ENCODE assay signal across 9 cellular contexts in the genomic region with DNA sequence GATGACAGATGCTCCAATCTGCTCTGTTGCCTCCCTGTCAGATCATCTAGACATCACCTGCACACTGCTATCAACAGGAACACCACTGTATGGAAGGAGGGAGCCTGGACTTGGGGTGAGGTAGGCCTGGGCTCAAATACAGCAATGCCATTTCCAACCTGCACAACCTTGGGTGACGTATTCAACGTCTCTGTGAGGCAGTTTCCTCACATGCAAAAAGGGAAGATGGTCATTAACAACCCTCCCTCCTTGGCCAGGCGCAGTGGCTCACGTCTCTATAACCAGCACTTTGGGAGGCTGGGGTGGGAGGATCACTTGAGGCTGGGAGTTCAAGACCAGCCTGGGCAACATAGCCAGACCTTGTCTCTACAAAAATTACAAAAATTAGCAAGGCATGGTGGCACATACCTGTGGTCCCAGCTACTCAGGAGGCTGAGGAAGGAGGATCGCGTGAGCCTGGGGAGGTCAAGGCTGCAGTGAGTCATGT. TPM values are rescaled to one million over a fixed set of nuclear protein-coding genes. Genes with fewer than 3 reads are reported as not detected.
DNase-seq lines count a peak whose midpoint lies in the region; ATAC-seq and TF ChIP-seq lines count a peak whose summit lies in the region.
"Had no signal": no experiment of that assay in that cellular context is flagged by ENCODE, and none has a peak within 500 bp of the region (broad histone marks: within the 10 kb centered on the region; RNA-seq: fewer than 3 reads in every experiment).

No MANE protein-coding gene starts in this region.

- no peak for TF ChIP-seq POLR2A in Peyer's patch (IDR thresholded peaks at IDR 0.05)

- H3K27me3 ChIP-seq in DND-41 (ENCODE audit: insufficient read depth, low read length, poor library complexity) (no peaks in the 10 kb centered on the region), Peyer's patch (no peaks in the 10 kb centered on the region), dorsolateral prefrontal cortex (no peaks in the 10 kb centered on the region), rectal smooth muscle tissue (ENCODE audit: control insufficient read depth, insufficient read depth, low read length) (no peaks in the 10 kb centered on the region)

- peaks cover 23% of the 10 kb centered on the region for H4K20me1 ChIP-seq in DND-41 (ENCODE audit: insufficient read depth, low read length)

- TF ChIP-seq CTCF in DND-41 (IDR thresholded peaks at IDR 0.05; ENCODE audit: borderline replicate concordance, extremely low read depth, low read length, poor library complexity, severe bottlenecking): no peak
- no peak for TF ChIP-seq CTCF in Peyer's patch (IDR thresholded peaks at IDR 0.05)
- TF ChIP-seq CTCF in dorsolateral prefrontal cortex (IDR thresholded peaks at IDR 0.05 in 54 of 56, conservative IDR thresholded peaks at IDR 0.05 in 2 of 56; ENCODE audit: low read depth in 1 of 56, partially characterized antibody in 56 of 56): no peak

- DNase-seq in DND-41 (no peak), Peyer's patch (no peak), dorsolateral prefrontal cortex (no peak), NCI-H526 (lab: John Stamatoyannopoulos, UW) (no peak), OCI-M1 (lab: John Stamatoyannopoulos, UW) (no peak), NCI-H1417 treated with DMSO at 0.1 percent for 48 hours (lab: John Stamatoyannopoulos, UW) (no peak), NCI-H187 (lab: John Stamatoyannopoulos, UW) (no peak)

- H2AFZ ChIP-seq in DND-41 (ENCODE audit: low read depth, low read length): no peak overlapping the region

- H3K4me3 ChIP-seq in DND-41 (ENCODE audit: low read depth in 1 of 2, low read length in 2 of 2): 0 out of 4 replicates have a peak overlapping the region, but pooled peaks of 1 of the 2 experiments have one; percentile 16
- H3K4me3 ChIP-seq in Peyer's patch: peak overlapping the region in 1 of 4 donors; percentile 12
- H3K4me3 ChIP-seq in dorsolateral prefrontal cortex: peak overlapping the region in 10 of 59 donors; percentile 1 to 37 (median 12)
- peak overlapping the region; percentile 40 for H3K4me3 ChIP-seq in rectal smooth muscle tissue (ENCODE audit: low read length)

- peak overlapping the region; percentile 51 for H3K4me2 ChIP-seq in DND-41 (ENCODE audit: insufficient read depth, low read length)

- H3K27ac ChIP-seq in DND-41 (ENCODE audit: low read length) (peak overlapping the region; percentile 81), Peyer's patch (peak overlapping the region; percentile 62 to 81 (median 78)), dorsolateral prefrontal cortex (peak overlapping the region in 57 of 59 donors; percentile 11 to 93 (median 84)), rectal smooth muscle tissue (ENCODE audit: low read depth, low read length) (peak overlapping the region; percentile 36)

- H3K36me3 ChIP-seq in DND-41 (ENCODE audit: insufficient read depth, low read length): peaks cover 33% of the 10 kb centered on the region
- H3K36me3 ChIP-seq in Peyer's patch: peaks cover 0 to 15% (median 0%) of the 10 kb centered on the region in 3 donors
- peaks cover 5% of the 10 kb centered on the region for H3K36me3 ChIP-seq in rectal smooth muscle tissue (ENCODE audit: control insufficient read depth, insufficient read depth, low read length)

- H3K9me3 ChIP-seq in DND-41 (ENCODE audit: insufficient read depth, low read length, severe bottlenecking) (no peaks in the 10 kb centered on the region), Peyer's patch (no peaks in the 10 kb centered on the region)

- H3K9ac ChIP-seq in DND-41 (ENCODE audit: low read depth, low read length) (peak overlapping the region; percentile 34), rectal smooth muscle tissue (ENCODE audit: low read length) (no peak overlapping the region)

- no peak for ATAC-seq in DND-41 (ENCODE audit: insufficient read depth, low read depth)

- peaks cover 33% of the 10 kb centered on the region for H3K79me2 ChIP-seq in DND-41 (ENCODE audit: insufficient read depth, low read length)

- H3K4me1 ChIP-seq in DND-41 (ENCODE audit: insufficient read depth, low read length): peaks cover 28% of the 10 kb centered on the region
- peaks cover 0 to 10% (median 4%) of the 10 kb centered on the region in 4 donors for H3K4me1 ChIP-seq in Peyer's patch
- H3K4me1 ChIP-seq in rectal smooth muscle tissue (ENCODE audit: control insufficient read depth, insufficient read depth, low read length): no peaks in the 10 kb centered on the region

- intact Hi-C loops in dorsolateral prefrontal cortex (cut with DNase I): no loop called here

RNA-seq across cellular contexts. Expression of a gene that starts 13.1 kb away (rescaled TPM):
- total RNA-seq in Peyer's patch (10 to 100 TPM; 18.4 to 49.5 (median 22.2) TPM), dorsolateral prefrontal cortex (10 to 100 TPM; 15.0 to 45.0 (median 30.4) TPM)

RNA-seq across cellular contexts. Expression of a gene that starts 13.3 kb away (rescaled TPM):
- total RNA-seq in Peyer's patch (1 to 10 TPM in 3 of 4 donors, not detected in 1; 1.9 to 6.6 (median 2.8) TPM), dorsolateral prefrontal cortex (10 to 100 TPM in 8 of 120 experiments, 1 to 10 TPM in 111, under 1 TPM in 1; 0.93 to 18.3 (median 5.7) TPM)
- total RNA-seq: H4 had no signal

RNA-seq across cellular contexts. Expression of a gene that starts 29.3 kb away (rescaled TPM):
- total RNA-seq in Peyer's patch: 1 to 10 TPM in 2 of 4 donors, under 1 TPM in 2; 0.53 to 1.7 (median 1.3) TPM
- 10 to 100 TPM in 21 of 120 experiments, 1 to 10 TPM in 99; 4.4 to 14.3 (median 8.2) TPM for total RNA-seq in dorsolateral prefrontal cortex
- total RNA-seq: H4 had no signal

RNA-seq across cellular contexts. Expression of a gene that starts 33.7 kb away (rescaled TPM):
- total RNA-seq in Peyer's patch: 10 to 100 TPM; 10.7 to 28.8 (median 18.5) TPM
- 10 to 100 TPM; 32.4 to 75.1 (median 53.9) TPM for total RNA-seq in dorsolateral prefrontal cortex

RNA-seq across cellular contexts. Expression of a gene that starts 34.1 kb away (rescaled TPM):
- total RNA-seq in Peyer's patch (10 to 100 TPM in 3 of 4 donors, 1 to 10 TPM in 1; 6.6 to 21.9 (median 16.5) TPM), dorsolateral prefrontal cortex (10 to 100 TPM; 12.5 to 30.4 (median 22.2) TPM)
